17 cellular contexts compared by ENCODE assay signal in the genomic region with DNA sequence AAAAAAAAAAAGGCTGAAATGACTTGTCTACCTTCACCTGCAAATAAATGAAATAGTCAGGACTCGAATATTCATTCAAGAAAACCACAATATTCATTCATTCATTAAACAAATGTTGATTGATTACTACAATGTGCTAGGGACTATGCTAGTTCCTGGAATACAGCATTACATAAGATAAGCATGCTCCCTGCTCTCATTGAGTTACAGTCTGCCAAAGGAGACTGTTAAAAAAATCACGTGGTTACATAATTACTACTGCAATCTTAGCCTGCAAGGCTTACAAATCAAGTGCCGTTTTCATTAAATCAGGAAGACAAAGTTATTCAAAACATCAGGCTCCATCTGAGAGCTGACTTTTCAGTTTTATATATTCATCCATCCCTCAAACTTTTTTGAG.
DNase-seq lines count a peak whose midpoint lies in the region; ATAC-seq and TF ChIP-seq lines count a peak whose summit lies in the region.
"Had no signal": no experiment of that assay in that cellular context is flagged by ENCODE, and none has a peak within 500 bp of the region (broad histone marks: within the 10 kb centered on the region; RNA-seq: fewer than 3 reads in every experiment).

No MANE protein-coding gene starts in this region.

- ATAC-seq in heart left ventricle (peak in 3 of 4 donors; percentile 62 to 69 (median 64)), Right ventricle myocardium inferior (no peak), left lung (peak; percentile 83), aorta (ENCODE audit: low FRiP score) (peak; percentile 82), PC-3 (no peak)

- H3K9me3 Mint-ChIP-seq in activated T-helper 2 cell treated with anti-CD3 and anti-CD28 coated beads, Interferon-gamma antibody, Interleukin-2, Interleukin-4, amounts not matched to agents 10 μg/mL and 5 μg/mL and 100 μg/mL, durations not matched to agents 14 hours and 24 hours and 36 hours = peaks cover 15% of the 10 kb centered on the region

- H3K36me3 ChIP-seq in heart left ventricle = no peaks in the 10 kb centered on the region
- H3K36me3 ChIP-seq in left lung = no peaks in the 10 kb centered on the region
- no peaks in the 10 kb centered on the region for H3K36me3 ChIP-seq in aorta (ENCODE audit: control insufficient read depth in 1 of 2, insufficient read depth in 2 of 2, low read length in 1 of 2)
- no peaks in the 10 kb centered on the region for H3K36me3 ChIP-seq in PC-3 (ENCODE audit: low read depth, low read length)
- H3K36me3 ChIP-seq: Peyer's patch had no signal

- H3K27ac ChIP-seq in heart left ventricle (no peak overlapping the region), left lung (no peak overlapping the region), aorta (ENCODE audit: low read depth in 1 of 2, low read length in 2 of 2) (no peak overlapping the region), PC-3 (ENCODE audit: low read length) (no peak overlapping the region)
- H3K27ac ChIP-seq: C4-2B, Peyer's patch had no signal

- no peak for TF ChIP-seq CTCF in heart left ventricle (IDR thresholded peaks at IDR 0.05)
- no peak for TF ChIP-seq CTCF in left lung (IDR thresholded peaks at IDR 0.05)
- TF ChIP-seq CTCF in PC-3 (conservative IDR thresholded peaks at IDR 0.05; ENCODE audit: low read depth, low read length) = no peak

- H3K4me1 ChIP-seq in heart left ventricle (peaks cover 0 to 5% (median 0%) of the 10 kb centered on the region in 12 donors), left lung (no peaks in the 10 kb centered on the region), aorta (ENCODE audit: control insufficient read depth in 1 of 2, insufficient read depth in 2 of 2, low read length in 2 of 2) (no peaks in the 10 kb centered on the region), PC-3 (ENCODE audit: insufficient read depth, low read length) (no peaks in the 10 kb centered on the region)
- H3K4me1 ChIP-seq: Peyer's patch had no signal

- H3K79me2 ChIP-seq in PC-3 (ENCODE audit: low read length) = no peaks in the 10 kb centered on the region

- no peak for DNase-seq in heart left ventricle
- DNase-seq in Right ventricle myocardium inferior (ENCODE audit: missing footprints) = no peak
- peak; percentile 6 for DNase-seq in amniotic epithelial cell (ENCODE audit: low read depth)
- DNase-seq in left lung = no peak
- DNase-seq in aorta = no peak
- DNase-seq in activated T-helper 2 cell treated with anti-CD3 and anti-CD28 coated beads, Interferon-gamma antibody, Interleukin-2, Interleukin-4, amounts not matched to agents 10 μg/mL and 5 μg/mL and 100 μg/mL, durations not matched to agents 14 hours and 24 hours and 36 hours (ENCODE audit: low spot score) = no peak
- DNase-seq in PC-3 = no peak
- DNase-seq: EL, GOT3, HFFc6, NCI-H1105, NCI-H187 treated with DMSO at 0.1 percent for 48 hours, NCI-H2171 treated with DMSO at 0.1 percent for 48 hours, NCI-H446 treated with DMSO at 0.1 percent for 48 hours, Peyer's patch, SHP77 had no signal

- H3K4me2 ChIP-seq in PC-3 (ENCODE audit: low read length) = no peak overlapping the region

- no peaks in the 10 kb centered on the region for H3K27me3 ChIP-seq in heart left ventricle
- H3K27me3 ChIP-seq in left lung = no peaks in the 10 kb centered on the region
- no peaks in the 10 kb centered on the region for H3K27me3 ChIP-seq in aorta (ENCODE audit: control insufficient read depth in 1 of 2, insufficient read depth in 2 of 2, low read length in 1 of 2)
- peaks cover 64% of the 10 kb centered on the region for H3K27me3 ChIP-seq in PC-3 (ENCODE audit: low read length)
- H3K27me3 ChIP-seq: Peyer's patch had no signal

- no peaks in the 10 kb centered on the region for H3K27me3 Mint-ChIP-seq in activated T-helper 2 cell treated with anti-CD3 and anti-CD28 coated beads, Interferon-gamma antibody, Interleukin-2, Interleukin-4, amounts not matched to agents 10 μg/mL and 5 μg/mL and 100 μg/mL, durations not matched to agents 14 hours and 24 hours and 36 hours (ENCODE audit: low read depth)

- no peak overlapping the region for H3K9ac ChIP-seq in PC-3 (ENCODE audit: low read length)

- no peak for TF ChIP-seq POLR2A in heart left ventricle (IDR thresholded peaks at IDR 0.05)

- no peaks in the 10 kb centered on the region for H4K20me1 ChIP-seq in PC-3 (ENCODE audit: low read length)

- no peaks in the 10 kb centered on the region for H3K9me2 ChIP-seq in PC-3 (replicated peaks; ENCODE audit: low read length)

- H3K9me3 ChIP-seq in heart left ventricle (peaks cover 0 to 22% (median 3%) of the 10 kb centered on the region in 12 donors), left lung (peaks cover 0 to 15% of the 10 kb centered on the region in 2 donors), aorta (ENCODE audit: control insufficient read depth, low read length) (peaks cover 8% of the 10 kb centered on the region), PC-3 (ENCODE audit: low read length) (no peaks in the 10 kb centered on the region; the same call in 1 of the 2 replicates)
- H3K9me3 ChIP-seq: Peyer's patch had no signal

- no peak overlapping the region for H3K4me3 Mint-ChIP-seq in activated T-helper 2 cell treated with anti-CD3 and anti-CD28 coated beads, Interferon-gamma antibody, Interleukin-2, Interleukin-4, amounts not matched to agents 10 μg/mL and 5 μg/mL and 100 μg/mL, durations not matched to agents 14 hours and 24 hours and 36 hours (ENCODE audit: low read depth)
- H3K4me3 Mint-ChIP-seq: HFFc6 had no signal

- H3K4me3 ChIP-seq in heart left ventricle (no peak overlapping the region), left lung (no peak overlapping the region), aorta (ENCODE audit: low read length in 2 of 2) (no peak overlapping the region), PC-3 (ENCODE audit: low read length) (no peak overlapping the region)
- H3K4me3 ChIP-seq: Peyer's patch had no signal

- no peaks in the 10 kb centered on the region for H3K4me1 Mint-ChIP-seq in activated T-helper 2 cell treated with anti-CD3 and anti-CD28 coated beads, Interferon-gamma antibody, Interleukin-2, Interleukin-4, amounts not matched to agents 10 μg/mL and 5 μg/mL and 100 μg/mL, durations not matched to agents 14 hours and 24 hours and 36 hours (ENCODE audit: low read depth)

- POLR2A ChIA-PET in PC-3 (lab: Charles Lee; ENCODE audit: unreplicated experiment) = no interaction called here

- H2AFZ ChIP-seq in PC-3 (ENCODE audit: low read length) = no peak overlapping the region

- intact Hi-C loops in heart left ventricle (cut with DNase I) = no loop called here
- intact Hi-C loops in Right ventricle myocardium inferior (cut with DNase I) = no loop called here
- intact Hi-C loops in left lung (cut with DNase I) = no loop called here
- intact Hi-C loops in aorta (cut with DNase I) = no loop called here
- intact Hi-C loops in activated T-helper 2 cell treated with anti-CD3 and anti-CD28 coated beads, Interferon-gamma antibody, Interleukin-2, Interleukin-4, amounts not matched to agents 10 μg/mL and 5 μg/mL and 100 μg/mL, durations not matched to agents 14 hours and 24 hours and 36 hours (cut with micrococcal nuclease) = no loop called here
- intact Hi-C loops in PC-3 (cut with micrococcal nuclease) = no loop called here

- BruUV-seq in PC-3 (replicated peaks; lab: Mats Ljungman, UMichigan) = no TSS peak

- WGBS in heart left ventricle, 4 donors = 29 to 33% (median 31%) methylated on average over 3 of the region's 3 CpGs
- 31 to 33% methylated on average over 3 of the region's 3 CpGs for WGBS in aorta, 2 donors

- H3F3A ChIP-seq in PC-3 (ENCODE audit: low read length, unreplicated experiment) = no peaks in the 10 kb centered on the region

- CTCF ChIA-PET in PC-3 (lab: Charles Lee) = no interaction called here

- H3K36me3 Mint-ChIP-seq in activated T-helper 2 cell treated with anti-CD3 and anti-CD28 coated beads, Interferon-gamma antibody, Interleukin-2, Interleukin-4, amounts not matched to agents 10 μg/mL and 5 μg/mL and 100 μg/mL, durations not matched to agents 14 hours and 24 hours and 36 hours (ENCODE audit: low read depth) = no peaks in the 10 kb centered on the region

- H3K27ac Mint-ChIP-seq in activated T-helper 2 cell treated with anti-CD3 and anti-CD28 coated beads, Interferon-gamma antibody, Interleukin-2, Interleukin-4, amounts not matched to agents 10 μg/mL and 5 μg/mL and 100 μg/mL, durations not matched to agents 14 hours and 24 hours and 36 hours = no peak overlapping the region
- H3K27ac Mint-ChIP-seq: HFFc6 had no signal

Comparison
In these comparisons a context has a peak if more than half of its experiments do, and no peak if none do; other contexts are left out.
1. ATAC-seq: peak in heart left ventricle (3 of 4), left lung (single experiment) and aorta (single experiment); none in Right ventricle myocardium inferior (single experiment) and PC-3 (single experiment).